ENCODE assay signal across 11 cellular contexts in genomic region chr9:128372784-128373183, GRCh38. TPM values are rescaled to one million over a fixed set of nuclear protein-coding genes. Genes with fewer than 3 reads are reported as not detected.
A peak's percentile ranks its signal among the peaks of the same experiment; 100 is the strongest.
DNase-seq lines count a peak whose midpoint lies in the region; ATAC-seq and TF ChIP-seq lines count a peak whose summit lies in the region.
"Had no signal": no experiment of that assay in that cellular context is flagged by ENCODE, and none has a peak within 500 bp of the region (broad histone marks: within the 10 kb centered on the region; RNA-seq: fewer than 3 reads in every experiment).

No MANE protein-coding gene starts in this region.

- no peaks in the 10 kb centered on the region for H3K36me3 ChIP-seq in breast epithelium
- H3K36me3 ChIP-seq in suprapubic skin, result peaks cover 23% of the 10 kb centered on the region

- intact Hi-C loops in MCF 10A (cut with micrococcal nuclease), result no loop called here
- intact Hi-C loops in breast epithelium (cut with DNase I; ENCODE audit: low total_unique reads), result no loop called here
- intact Hi-C loops in activated T-helper 2 cell treated with anti-CD3 and anti-CD28 coated beads, Interferon-gamma antibody, Interleukin-2, Interleukin-4, amounts not matched to agents 10 μg/mL and 5 μg/mL and 100 μg/mL, durations not matched to agents 14 hours and 24 hours and 36 hours (cut with micrococcal nuclease), result no loop called here

- TF ChIP-seq CTCF in MCF 10A (IDR thresholded peaks at IDR 0.05; ENCODE audit: unreplicated experiment) (no peak), breast epithelium (IDR thresholded peaks at IDR 0.05) (no peak), glutamatergic neuron (IDR thresholded peaks at IDR 0.05; ENCODE audit: partially characterized antibody, unreplicated experiment) (no peak), suprapubic skin (IDR thresholded peaks at IDR 0.05) (no peak)

- H3K4me1 ChIP-seq in breast epithelium (peaks cover 5 to 8% of the 10 kb centered on the region in 2 donors), suprapubic skin (peaks cover 34% of the 10 kb centered on the region)

- H3K4me3 ChIP-seq in breast epithelium (no peak overlapping the region), suprapubic skin (no peak overlapping the region)

- BruUV-seq in MCF 10A (replicated peaks; lab: Mats Ljungman, UMichigan), result no TSS peak

- peak overlapping the region; percentile 84 for H3K27ac Mint-ChIP-seq in MCF 10A (ENCODE audit: low read depth, unreplicated experiment)
- peak overlapping the region; percentile 71 for H3K27ac Mint-ChIP-seq in activated T-helper 2 cell treated with anti-CD3 and anti-CD28 coated beads, Interferon-gamma antibody, Interleukin-2, Interleukin-4, amounts not matched to agents 10 μg/mL and 5 μg/mL and 100 μg/mL, durations not matched to agents 14 hours and 24 hours and 36 hours
- no peak overlapping the region for H3K27ac Mint-ChIP-seq in glutamatergic neuron (ENCODE audit: unreplicated experiment)

- no peaks in the 10 kb centered on the region for H3K27me3 Mint-ChIP-seq in MCF 10A (ENCODE audit: insufficient read depth, unreplicated experiment)
- no peaks in the 10 kb centered on the region for H3K27me3 Mint-ChIP-seq in activated T-helper 2 cell treated with anti-CD3 and anti-CD28 coated beads, Interferon-gamma antibody, Interleukin-2, Interleukin-4, amounts not matched to agents 10 μg/mL and 5 μg/mL and 100 μg/mL, durations not matched to agents 14 hours and 24 hours and 36 hours (ENCODE audit: low read depth)
- H3K27me3 Mint-ChIP-seq in glutamatergic neuron (ENCODE audit: unreplicated experiment), result peaks cover 12% of the 10 kb centered on the region

- H3K9me3 Mint-ChIP-seq in MCF 10A (ENCODE audit: unreplicated experiment) (no peaks in the 10 kb centered on the region), glutamatergic neuron (ENCODE audit: unreplicated experiment) (peaks cover 6% of the 10 kb centered on the region)
- H3K9me3 Mint-ChIP-seq in activated T-helper 2 cell treated with anti-CD3 and anti-CD28 coated beads, Interferon-gamma antibody, Interleukin-2, Interleukin-4, amounts not matched to agents 10 μg/mL and 5 μg/mL and 100 μg/mL, durations not matched to agents 14 hours and 24 hours and 36 hours, result no peaks in the 10 kb centered on the region

- POLR2A ChIA-PET in MCF 10A (lab: Yijun Ruan, JAX), result interaction anchor here (2.8 to 3.5 kb wide), 4 partner anchors 11 to 182 kb away, joined by 13 to 41 read pairs (median 19); no protein-coding TSS in a partner anchor

- peaks cover 34% of the 10 kb centered on the region for H3K4me1 Mint-ChIP-seq in MCF 10A (ENCODE audit: insufficient read depth, unreplicated experiment)
- peaks cover 29% of the 10 kb centered on the region for H3K4me1 Mint-ChIP-seq in activated T-helper 2 cell treated with anti-CD3 and anti-CD28 coated beads, Interferon-gamma antibody, Interleukin-2, Interleukin-4, amounts not matched to agents 10 μg/mL and 5 μg/mL and 100 μg/mL, durations not matched to agents 14 hours and 24 hours and 36 hours (ENCODE audit: low read depth)
- peaks cover 16% of the 10 kb centered on the region for H3K4me1 Mint-ChIP-seq in glutamatergic neuron (ENCODE audit: low read depth, unreplicated experiment)

- TF ChIP-seq POLR2A in breast epithelium (IDR thresholded peaks at IDR 0.05) (no peak), suprapubic skin (IDR thresholded peaks at IDR 0.05) (no peak)

- H3K27ac ChIP-seq in breast epithelium (no peak overlapping the region), suprapubic skin (peak overlapping the region; percentile 18)

- H3K36me3 Mint-ChIP-seq in MCF 10A (ENCODE audit: insufficient read depth, unreplicated experiment), result peaks cover 29% of the 10 kb centered on the region
- peaks cover 37% of the 10 kb centered on the region for H3K36me3 Mint-ChIP-seq in activated T-helper 2 cell treated with anti-CD3 and anti-CD28 coated beads, Interferon-gamma antibody, Interleukin-2, Interleukin-4, amounts not matched to agents 10 μg/mL and 5 μg/mL and 100 μg/mL, durations not matched to agents 14 hours and 24 hours and 36 hours (ENCODE audit: low read depth)
- H3K36me3 Mint-ChIP-seq in glutamatergic neuron (ENCODE audit: unreplicated experiment), result no peaks in the 10 kb centered on the region

- CTCF ChIA-PET in MCF 10A (lab: Yijun Ruan, JAX), result interaction anchor here (0.7 kb wide), 1 partner anchor 12 kb away, joined by 3 read pairs; no protein-coding TSS in a partner anchor

- no peak for ATAC-seq in HG02938 (IDR thresholded peaks at IDR 0.05; ENCODE audit: unreplicated experiment)

- H3K4me3 Mint-ChIP-seq in MCF 10A (ENCODE audit: unreplicated experiment) (peak overlapping the region; percentile 84), glutamatergic neuron (ENCODE audit: unreplicated experiment) (peak overlapping the region; percentile 98)
- peak overlapping the region; percentile 95 for H3K4me3 Mint-ChIP-seq in activated T-helper 2 cell treated with anti-CD3 and anti-CD28 coated beads, Interferon-gamma antibody, Interleukin-2, Interleukin-4, amounts not matched to agents 10 μg/mL and 5 μg/mL and 100 μg/mL, durations not matched to agents 14 hours and 24 hours and 36 hours (ENCODE audit: low read depth)

- TF ChIP-seq EP300 in suprapubic skin (IDR thresholded peaks at IDR 0.05), result no peak

- no peak for DNase-seq in MCF 10A (ENCODE audit: unreplicated experiment)
- DNase-seq in breast epithelium (ENCODE audit: low spot score in 2 of 2), result no peak
- no peak for DNase-seq in activated T-helper 2 cell treated with anti-CD3 and anti-CD28 coated beads, Interferon-gamma antibody, Interleukin-2, Interleukin-4, amounts not matched to agents 10 μg/mL and 5 μg/mL and 100 μg/mL, durations not matched to agents 14 hours and 24 hours and 36 hours (ENCODE audit: low spot score)
- DNase-seq in glutamatergic neuron, result no peak
- DNase-seq in suprapubic skin (ENCODE audit: low spot score in 2 of 2), result no peak
- no peak for DNase-seq in superior temporal gyrus (ENCODE audit: extremely low spot score)
- no peak for DNase-seq in medulla oblongata (ENCODE audit: extremely low spot score)
- DNase-seq: COR-L47, NCI-H1048 had no signal

- H3K27me3 ChIP-seq in breast epithelium (no peaks in the 10 kb centered on the region), suprapubic skin (no peaks in the 10 kb centered on the region)

- WGBS in suprapubic skin, result 54% methylated on average over 1 of the region's 1 CpG

- H3K9me3 ChIP-seq in breast epithelium (no peaks in the 10 kb centered on the region), suprapubic skin (no peaks in the 10 kb centered on the region)
- H3K9me3 ChIP-seq: thoracic aorta had no signal

RNA-seq across cellular contexts. Expression of gene URM1, which starts 1.6 kb away (rescaled TPM):
- total RNA-seq in MCF 10A (2022) (56.8 and 57.7 TPM in 2 replicates), breast epithelium (10 to 100 TPM; 21.3 to 24.1 (median 23.8) TPM), glutamatergic neuron (ENCODE audit: unreplicated experiment) (62.6 TPM), suprapubic skin (10 to 100 TPM; 30.2 to 37.6 (median 34.0) TPM)
- 78.6 and 78.7 TPM in 2 replicates for total RNA-seq in activated T-helper 2 cell treated with anti-CD3 and anti-CD28 coated beads, Interferon-gamma antibody, Interleukin-2, Interleukin-4, amounts not matched to agents 10 μg/mL and 5 μg/mL and 100 μg/mL, durations not matched to agents 14 hours and 24 hours and 36 hours

RNA-seq across cellular contexts. Expression of gene SLC27A4, which starts 32.5 kb away (rescaled TPM):
- total RNA-seq in MCF 10A (2022) (17.0 and 18.8 TPM in 2 replicates), breast epithelium (10 to 100 TPM; 11.3 to 18.7 (median 15.8) TPM), glutamatergic neuron (ENCODE audit: unreplicated experiment) (47.3 TPM), suprapubic skin (10 to 100 TPM; 52.0 to 78.1 (median 63.0) TPM)
- 30.5 and 32.0 TPM in 2 replicates for total RNA-seq in activated T-helper 2 cell treated with anti-CD3 and anti-CD28 coated beads, Interferon-gamma antibody, Interleukin-2, Interleukin-4, amounts not matched to agents 10 μg/mL and 5 μg/mL and 100 μg/mL, durations not matched to agents 14 hours and 24 hours and 36 hours

RNA-seq across cellular contexts. Expression of gene CERCAM, which starts 47.9 kb away (rescaled TPM):
- total RNA-seq in MCF 10A (2022), result 2.3 and 4.1 TPM in 2 replicates
- total RNA-seq in breast epithelium, result 10 to 100 TPM; 19.8 to 47.5 (median 30.5) TPM
- 8.2 and 9.3 TPM in 2 replicates for total RNA-seq in activated T-helper 2 cell treated with anti-CD3 and anti-CD28 coated beads, Interferon-gamma antibody, Interleukin-2, Interleukin-4, amounts not matched to agents 10 μg/mL and 5 μg/mL and 100 μg/mL, durations not matched to agents 14 hours and 24 hours and 36 hours
- total RNA-seq in glutamatergic neuron (ENCODE audit: unreplicated experiment), result 56.1 TPM
- total RNA-seq in suprapubic skin, result 10 to 100 TPM in 2 of 4 donors, 1 to 10 TPM in 2; 3.7 to 26.2 (median 11.3) TPM

RNA-seq across cellular contexts. Expression of gene COQ4, which starts 50.1 kb away (rescaled TPM):
- total RNA-seq in MCF 10A (2022), result 57.1 and 58.9 TPM in 2 replicates
- 10 to 100 TPM; 30.2 to 59.7 (median 46.2) TPM for total RNA-seq in breast epithelium
- total RNA-seq in activated T-helper 2 cell treated with anti-CD3 and anti-CD28 coated beads, Interferon-gamma antibody, Interleukin-2, Interleukin-4, amounts not matched to agents 10 μg/mL and 5 μg/mL and 100 μg/mL, durations not matched to agents 14 hours and 24 hours and 36 hours, result 49.6 and 52.2 TPM in 2 replicates
- total RNA-seq in glutamatergic neuron (ENCODE audit: unreplicated experiment), result 35.8 TPM
- 100 to 1,000 TPM in 3 of 4 donors, 10 to 100 TPM in 1; 73.3 to 119 (median 106) TPM for total RNA-seq in suprapubic skin

RNA-seq across cellular contexts. Expression of gene TRUB2, which starts 50.5 kb away (rescaled TPM):
- 36.1 and 37.6 TPM in 2 replicates for total RNA-seq in MCF 10A (2022)
- 10 to 100 TPM; 11.8 to 19.8 (median 18.0) TPM for total RNA-seq in breast epithelium
- 33.5 and 36.1 TPM in 2 replicates for total RNA-seq in activated T-helper 2 cell treated with anti-CD3 and anti-CD28 coated beads, Interferon-gamma antibody, Interleukin-2, Interleukin-4, amounts not matched to agents 10 μg/mL and 5 μg/mL and 100 μg/mL, durations not matched to agents 14 hours and 24 hours and 36 hours
- 30.0 TPM for total RNA-seq in glutamatergic neuron (ENCODE audit: unreplicated experiment)
- total RNA-seq in suprapubic skin, result 10 to 100 TPM; 11.6 to 19.9 (median 14.1) TPM
